Comparison of ENCODE assay signal across 8 cellular contexts in genomic region chr15:56245871-56246814, GRCh38. TPM values are rescaled to one million over a fixed set of nuclear protein-coding genes. Genes with fewer than 3 reads are reported as not detected.
DNase-seq lines count a peak whose midpoint lies in the region; ATAC-seq lines count a peak whose summit lies in the region.

No MANE protein-coding gene starts in this region.

- H3K9me3 Mint-ChIP-seq in CD8-positive, alpha-beta memory T cell, result no peaks in the 10 kb centered on the region

- peak overlapping the region in 1 of 2 donors; percentile 26 for H3K9ac ChIP-seq in duodenal mucosa (ENCODE audit: low read depth in 1 of 2, low read length in 2 of 2)

- no peaks in the 10 kb centered on the region for H3K27me3 ChIP-seq in CD8-positive, alpha-beta memory T cell (ENCODE audit: insufficient read depth, low read length, poor library complexity, severe bottlenecking)
- no peaks in the 10 kb centered on the region for H3K27me3 ChIP-seq in duodenal mucosa (ENCODE audit: control insufficient read depth in 1 of 2, insufficient read depth in 2 of 2, low read length in 2 of 2)

- no peaks in the 10 kb centered on the region for H3K36me3 ChIP-seq in CD8-positive, alpha-beta memory T cell (ENCODE audit: insufficient read depth, low read length)
- no peaks in the 10 kb centered on the region for H3K36me3 ChIP-seq in duodenal mucosa (ENCODE audit: control insufficient read depth in 1 of 2, insufficient read depth in 2 of 2, low read length in 2 of 2)

- H3K9me3 ChIP-seq in CD8-positive, alpha-beta memory T cell (ENCODE audit: low read length), result no peaks in the 10 kb centered on the region
- H3K9me3 ChIP-seq in duodenal mucosa (ENCODE audit: control insufficient read depth in 1 of 2, low read length in 2 of 2), result no peaks in the 10 kb centered on the region

- DNase-seq in CD8-positive, alpha-beta memory T cell, result peak; percentile 78 to 90 (median 81)
- DNase-seq in NCI-H748 treated with DMSO at 0.1 percent for 48 hours (lab: John Stamatoyannopoulos, UW) (peak; percentile 52), lung microvascular endothelial cell (ENCODE audit: low read depth in 2 of 2) (peak; percentile 89 to 90)
- DNase-seq in activated CD4-positive, alpha-beta T cell treated with anti-CD3 and anti-CD28 coated beads, Interleukin-2, amount 50 U/mL, for 24 hours (ENCODE audit: low read depth in 1 of 2, low spot score in 1 of 2), result peak; percentile 78 to 86
- peak; percentile 76 to 84 (median 84) for DNase-seq in stimulated activated CD4-positive, alpha-beta T cell treated with anti-CD3 and anti-CD28 coated beads, TNF-alpha, amount 100 ng/mL, for 48 hours (ENCODE audit: low read depth in 3 of 3)

- peak overlapping the region; percentile 76 to 96 (median 90) for H3K27ac Mint-ChIP-seq in CD8-positive, alpha-beta memory T cell

- peaks cover 22% of the 10 kb centered on the region for H3K4me1 ChIP-seq in CD8-positive, alpha-beta memory T cell (ENCODE audit: insufficient read depth, low read length)
- H3K4me1 ChIP-seq in duodenal mucosa (ENCODE audit: control insufficient read depth in 1 of 2, insufficient read depth in 2 of 2, low read length in 2 of 2), result peaks cover 28 to 30% of the 10 kb centered on the region in 2 donors

- peak overlapping the region; percentile 55 for H3K27ac ChIP-seq in CD8-positive, alpha-beta memory T cell (ENCODE audit: low read depth, low read length)
- H3K27ac ChIP-seq in duodenal mucosa (ENCODE audit: low read depth, low read length), result no peak overlapping the region

- H3K36me3 Mint-ChIP-seq in CD8-positive, alpha-beta memory T cell, result peaks cover 0 to 11% (median 1%) of the 10 kb centered on the region in 3 donors

- peak overlapping the region; percentile 72 for H3K4me3 ChIP-seq in CD8-positive, alpha-beta memory T cell (ENCODE audit: low read length)
- H3K4me3 ChIP-seq in duodenal mucosa (ENCODE audit: low read depth in 1 of 2, low read length in 2 of 2), result peak overlapping the region; percentile 57 to 73

- peak overlapping the region; percentile 85 to 97 (median 94) for H3K4me3 Mint-ChIP-seq in CD8-positive, alpha-beta memory T cell

- ATAC-seq in GM19438 (IDR thresholded peaks at IDR 0.05; ENCODE audit: low read depth, unreplicated experiment), result peak; percentile 57
- ATAC-seq in HG03565 (IDR thresholded peaks at IDR 0.05; ENCODE audit: unreplicated experiment), result peak; percentile 51

- POLR2A ChIA-PET in CD8-positive, alpha-beta memory T cell (lab: Charles Lee), result no interaction called here

- CTCF ChIA-PET in CD8-positive, alpha-beta memory T cell (lab: Charles Lee), result interaction anchor here (0.7 to 2.3 kb wide), 15 partner anchors 8 to 1049 kb away, joined by 3 to 6 read pairs (median 3); partner anchors contain the start of gene RSL24D1

- H3K4me1 Mint-ChIP-seq in CD8-positive, alpha-beta memory T cell, result peaks cover 33 to 40% (median 35%) of the 10 kb centered on the region in 3 donors

- H3K27me3 Mint-ChIP-seq in CD8-positive, alpha-beta memory T cell, result no peaks in the 10 kb centered on the region

RNA-seq across cellular contexts. Expression of gene RFX7, which starts 2.5 kb away (rescaled TPM):
- 10 to 100 TPM; 30.3 to 35.2 TPM for total RNA-seq in CD8-positive, alpha-beta memory T cell
- 3.5 TPM for polyA plus RNA-seq in CD8-positive, alpha-beta memory T cell
- 2.2 and 3.1 TPM in 2 replicates for total RNA-seq in lung microvascular endothelial cell
